ENCODE assay signal across 1 cellular context in genomic region chr4:106585920-106586349, GRCh38.
TF ChIP-seq lines count a peak whose summit lies in the region.

No MANE protein-coding gene starts in this region.

TF ChIP-seq in endothelial cell of umbilical vein, 7 proteins besides CTCF, POLR2A, EP300 and RAD21 (continued from another document):
- TF ChIP-seq EZH2 (IDR thresholded peaks at IDR 0.05; ENCODE audit: borderline replicate concordance, low read depth, low read length, severe bottlenecking) = no peak
